Comparison of ENCODE assay signal across 23 cellular contexts in genomic region chr9:7073679-7074078, GRCh38.
A peak's percentile ranks its signal among the peaks of the same experiment; 100 is the strongest.
DNase-seq lines count a peak whose midpoint lies in the region; ATAC-seq and TF ChIP-seq lines count a peak whose summit lies in the region.
"Had no signal": no experiment of that assay in that cellular context is flagged by ENCODE, and none has a peak within 500 bp of the region (broad histone marks: within the 10 kb centered on the region; RNA-seq: fewer than 3 reads in every experiment).

No MANE protein-coding gene starts in this region.

- TF ChIP-seq CTCF in nephron progenitor cell (IDR thresholded peaks at IDR 0.05) (no peak), psoas muscle (IDR thresholded peaks at IDR 0.05) (no peak)

- ATAC-seq in psoas muscle (no peak), GM21529 (IDR thresholded peaks at IDR 0.05; ENCODE audit: unreplicated experiment) (no peak), HG02884 (IDR thresholded peaks at IDR 0.05; ENCODE audit: unreplicated experiment) (no peak)
- ATAC-seq: GM12878 had no signal

- WGBS in psoas muscle, 3 donors: 93 to 96% (median 95%) methylated on average over 2 of the region's 2 CpGs

- H3K27ac Mint-ChIP-seq in nephron progenitor cell: peak overlapping the region; percentile 57
- H3K27ac Mint-ChIP-seq: CD14-positive monocyte; CD4-positive, CD25-positive, alpha-beta regulatory T cell had no signal

- H3K36me3 ChIP-seq in psoas muscle (ENCODE audit: insufficient read depth in 1 of 2, low read depth in 1 of 2): peaks cover 3 to 17% of the 10 kb centered on the region in 2 donors
- H3K36me3 ChIP-seq: BE2C had no signal

- H3K27me3 Mint-ChIP-seq in nephron progenitor cell (ENCODE audit: low read depth, poor library complexity): no peaks in the 10 kb centered on the region
- H3K27me3 Mint-ChIP-seq: CD4-positive, alpha-beta memory T cell; CD4-positive, CD25-positive, alpha-beta regulatory T cell; CD8-positive, alpha-beta memory T cell had no signal

- H3K4me1 Mint-ChIP-seq in nephron progenitor cell: peaks cover 6% of the 10 kb centered on the region
- H3K4me1 Mint-ChIP-seq: CD14-positive monocyte had no signal

- no peaks in the 10 kb centered on the region for H3K27me3 ChIP-seq in psoas muscle (ENCODE audit: insufficient read depth in 3 of 3, low read length in 2 of 3)
- H3K27me3 ChIP-seq: BE2C, BLaER1 had no signal

- no peaks in the 10 kb centered on the region for H3K9me3 Mint-ChIP-seq in nephron progenitor cell
- H3K9me3 Mint-ChIP-seq: CD14-positive monocyte; CD4-positive, alpha-beta memory T cell; CD8-positive, alpha-beta memory T cell had no signal

- peaks cover 13% of the 10 kb centered on the region for H3K36me3 Mint-ChIP-seq in nephron progenitor cell (ENCODE audit: low read depth)

- no peak overlapping the region for H3K4me3 Mint-ChIP-seq in nephron progenitor cell
- H3K4me3 Mint-ChIP-seq: CD14-positive monocyte; CD4-positive, alpha-beta memory T cell; CD4-positive, CD25-positive, alpha-beta regulatory T cell; CD8-positive, alpha-beta memory T cell had no signal

- peak; percentile 80 for DNase-seq in OCI-M1 (lab: John Stamatoyannopoulos, UW)
- DNase-seq in nephron progenitor cell: no peak
- DNase-seq in psoas muscle: no peak
- DNase-seq: 8988T; ACHN; BE2C; C1 segment of cervical spinal cord; CD4-positive, alpha-beta memory T cell; CD4-positive, CD25-positive, alpha-beta regulatory T cell; CD8-positive, alpha-beta memory T cell; COR-L47; DMS 273 treated with DMSO at 0.1 percent for 48 hours; DMS153; DMS53; DMS79; DND-41; EL; GDM1 had no signal

- no peak overlapping the region for H3K27ac ChIP-seq in psoas muscle
- H3K27ac ChIP-seq: BLaER1 had no signal

- intact Hi-C loops in psoas muscle (cut with DNase I): loop anchor here in 1 of 2 donors (10.0 kb wide), 1 partner anchor 291 kb away; no protein-coding TSS in a partner anchor

- no peak overlapping the region for H3K4me3 ChIP-seq in psoas muscle
- H3K4me3 ChIP-seq: BLaER1, GM12878 had no signal

- peaks cover 6% of the 10 kb centered on the region for H3K4me1 ChIP-seq in psoas muscle
- H3K4me1 ChIP-seq: BE2C, BLaER1 had no signal

- H3K9me3 ChIP-seq in psoas muscle: no peaks in the 10 kb centered on the region
- H3K9me3 ChIP-seq: BE2C, BLaER1 had no signal
